1 cellular context compared by ENCODE assay signal in the genomic region with DNA sequence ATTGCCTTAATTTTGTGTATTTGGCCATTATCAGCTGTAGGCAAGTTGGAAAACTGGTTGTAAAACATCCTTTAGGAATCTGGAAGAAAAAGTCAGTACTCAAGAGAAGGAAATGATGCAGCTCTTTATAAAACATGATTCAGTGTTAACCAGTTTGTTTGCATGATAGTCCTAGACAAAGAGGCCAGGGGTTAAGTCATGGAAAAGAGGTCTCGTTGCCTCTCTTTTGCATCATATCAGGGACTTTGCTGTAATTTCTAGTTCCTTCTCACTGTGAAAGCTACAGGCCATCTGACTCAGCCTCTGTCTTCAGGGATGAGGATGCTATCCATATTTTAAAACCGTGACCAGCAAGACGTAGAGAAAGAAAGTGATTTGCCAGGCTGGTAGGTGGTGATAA.
TF ChIP-seq lines count a peak whose summit lies in the region.

No MANE protein-coding gene starts in this region.

TF ChIP-seq in A549, 52 proteins besides CTCF, POLR2A, EP300 and RAD21 (continued from another document):
- TF ChIP-seq FOSL2 (IDR thresholded peaks at IDR 0.05), result no peak
- 0 out of 2 replicates have a peak, but pooled peaks have one; percentile 7 for TF ChIP-seq FOSL2 (CRISPR knock-in tag; IDR thresholded peaks at IDR 0.05)
- 0 out of 4 replicates have a peak, but pooled peaks of 1 of the 2 experiments have one; percentile 15 for TF ChIP-seq CEBPB (IDR thresholded peaks at IDR 0.05)
- 0 out of 2 replicates have a peak, but pooled peaks have one; percentile 37 for TF ChIP-seq JUNB (IDR thresholded peaks at IDR 0.05)
- TF ChIP-seq CBX2 (IDR thresholded peaks at IDR 0.05; ENCODE audit: borderline replicate concordance, low read depth), result no peak
- TF ChIP-seq HDAC2 (IDR thresholded peaks at IDR 0.05), result no peak
- no peak for TF ChIP-seq KDM1A (IDR thresholded peaks at IDR 0.05; ENCODE audit: low read depth)
- TF ChIP-seq, protein P1, sequence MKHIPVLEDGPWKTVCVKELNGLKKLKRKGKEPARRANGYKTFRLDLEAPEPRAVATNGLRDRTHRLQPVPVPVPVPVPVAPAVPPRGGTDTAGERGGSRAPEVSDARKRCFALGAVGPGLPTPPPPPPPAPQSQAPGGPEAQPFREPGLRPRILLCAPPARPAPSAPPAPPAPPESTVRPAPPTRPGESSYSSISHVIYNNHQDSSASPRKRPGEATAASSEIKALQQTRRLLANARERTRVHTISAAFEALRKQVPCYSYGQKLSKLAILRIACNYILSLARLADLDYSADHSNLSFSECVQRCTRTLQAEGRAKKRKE (CRISPR knock-in tag; IDR thresholded peaks at IDR 0.05; ENCODE audit: low read depth), result no peak
